ENCODE assay signal across 1 cellular context in genomic region chr2:28956415-28956826, GRCh38.
TF ChIP-seq lines count a peak whose summit lies in the region.

No MANE protein-coding gene starts in this region.

TF ChIP-seq in HepG2, 621 proteins besides CTCF, POLR2A, EP300 and RAD21 (continued from another document and continues in another):
- TF ChIP-seq, protein P1, sequence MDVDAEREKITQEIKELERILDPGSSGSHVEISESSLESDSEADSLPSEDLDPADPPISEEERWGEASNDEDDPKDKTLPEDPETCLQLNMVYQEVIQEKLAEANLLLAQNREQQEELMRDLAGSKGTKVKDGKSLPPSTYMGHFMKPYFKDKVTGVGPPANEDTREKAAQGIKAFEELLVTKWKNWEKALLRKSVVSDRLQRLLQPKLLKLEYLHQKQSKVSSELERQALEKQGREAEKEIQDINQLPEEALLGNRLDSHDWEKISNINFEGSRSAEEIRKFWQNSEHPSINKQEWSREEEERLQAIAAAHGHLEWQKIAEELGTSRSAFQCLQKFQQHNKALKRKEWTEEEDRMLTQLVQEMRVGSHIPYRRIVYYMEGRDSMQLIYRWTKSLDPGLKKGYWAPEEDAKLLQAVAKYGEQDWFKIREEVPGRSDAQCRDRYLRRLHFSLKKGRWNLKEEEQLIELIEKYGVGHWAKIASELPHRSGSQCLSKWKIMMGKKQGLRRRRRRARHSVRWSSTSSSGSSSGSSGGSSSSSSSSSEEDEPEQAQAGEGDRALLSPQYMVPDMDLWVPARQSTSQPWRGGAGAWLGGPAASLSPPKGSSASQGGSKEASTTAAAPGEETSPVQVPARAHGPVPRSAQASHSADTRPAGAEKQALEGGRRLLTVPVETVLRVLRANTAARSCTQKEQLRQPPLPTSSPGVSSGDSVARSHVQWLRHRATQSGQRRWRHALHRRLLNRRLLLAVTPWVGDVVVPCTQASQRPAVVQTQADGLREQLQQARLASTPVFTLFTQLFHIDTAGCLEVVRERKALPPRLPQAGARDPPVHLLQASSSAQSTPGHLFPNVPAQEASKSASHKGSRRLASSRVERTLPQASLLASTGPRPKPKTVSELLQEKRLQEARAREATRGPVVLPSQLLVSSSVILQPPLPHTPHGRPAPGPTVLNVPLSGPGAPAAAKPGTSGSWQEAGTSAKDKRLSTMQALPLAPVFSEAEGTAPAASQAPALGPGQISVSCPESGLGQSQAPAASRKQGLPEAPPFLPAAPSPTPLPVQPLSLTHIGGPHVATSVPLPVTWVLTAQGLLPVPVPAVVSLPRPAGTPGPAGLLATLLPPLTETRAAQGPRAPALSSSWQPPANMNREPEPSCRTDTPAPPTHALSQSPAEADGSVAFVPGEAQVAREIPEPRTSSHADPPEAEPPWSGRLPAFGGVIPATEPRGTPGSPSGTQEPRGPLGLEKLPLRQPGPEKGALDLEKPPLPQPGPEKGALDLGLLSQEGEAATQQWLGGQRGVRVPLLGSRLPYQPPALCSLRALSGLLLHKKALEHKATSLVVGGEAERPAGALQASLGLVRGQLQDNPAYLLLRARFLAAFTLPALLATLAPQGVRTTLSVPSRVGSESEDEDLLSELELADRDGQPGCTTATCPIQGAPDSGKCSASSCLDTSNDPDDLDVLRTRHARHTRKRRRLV (CRISPR knock-in tag; IDR thresholded peaks at IDR 0.05): no peak
- 0 out of 2 replicates have a peak, but pooled peaks have one; percentile 22 for TF ChIP-seq SPEN (CRISPR knock-in tag; IDR thresholded peaks at IDR 0.05; ENCODE audit: low read depth)
- TF ChIP-seq ZMYM4 (CRISPR knock-in tag; IDR thresholded peaks at IDR 0.05): peak; percentile 76
- TF ChIP-seq KLF11 (CRISPR knock-in tag; IDR thresholded peaks at IDR 0.05): no peak
- TF ChIP-seq, protein P2, sequence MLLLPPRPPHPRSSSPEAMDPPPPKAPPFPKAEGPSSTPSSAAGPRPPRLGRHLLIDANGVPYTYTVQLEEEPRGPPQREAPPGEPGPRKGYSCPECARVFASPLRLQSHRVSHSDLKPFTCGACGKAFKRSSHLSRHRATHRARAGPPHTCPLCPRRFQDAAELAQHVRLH (CRISPR knock-in tag; IDR thresholded peaks at IDR 0.05; ENCODE audit: borderline replicate concordance, low read depth): no peak
- TF ChIP-seq, protein P3, sequence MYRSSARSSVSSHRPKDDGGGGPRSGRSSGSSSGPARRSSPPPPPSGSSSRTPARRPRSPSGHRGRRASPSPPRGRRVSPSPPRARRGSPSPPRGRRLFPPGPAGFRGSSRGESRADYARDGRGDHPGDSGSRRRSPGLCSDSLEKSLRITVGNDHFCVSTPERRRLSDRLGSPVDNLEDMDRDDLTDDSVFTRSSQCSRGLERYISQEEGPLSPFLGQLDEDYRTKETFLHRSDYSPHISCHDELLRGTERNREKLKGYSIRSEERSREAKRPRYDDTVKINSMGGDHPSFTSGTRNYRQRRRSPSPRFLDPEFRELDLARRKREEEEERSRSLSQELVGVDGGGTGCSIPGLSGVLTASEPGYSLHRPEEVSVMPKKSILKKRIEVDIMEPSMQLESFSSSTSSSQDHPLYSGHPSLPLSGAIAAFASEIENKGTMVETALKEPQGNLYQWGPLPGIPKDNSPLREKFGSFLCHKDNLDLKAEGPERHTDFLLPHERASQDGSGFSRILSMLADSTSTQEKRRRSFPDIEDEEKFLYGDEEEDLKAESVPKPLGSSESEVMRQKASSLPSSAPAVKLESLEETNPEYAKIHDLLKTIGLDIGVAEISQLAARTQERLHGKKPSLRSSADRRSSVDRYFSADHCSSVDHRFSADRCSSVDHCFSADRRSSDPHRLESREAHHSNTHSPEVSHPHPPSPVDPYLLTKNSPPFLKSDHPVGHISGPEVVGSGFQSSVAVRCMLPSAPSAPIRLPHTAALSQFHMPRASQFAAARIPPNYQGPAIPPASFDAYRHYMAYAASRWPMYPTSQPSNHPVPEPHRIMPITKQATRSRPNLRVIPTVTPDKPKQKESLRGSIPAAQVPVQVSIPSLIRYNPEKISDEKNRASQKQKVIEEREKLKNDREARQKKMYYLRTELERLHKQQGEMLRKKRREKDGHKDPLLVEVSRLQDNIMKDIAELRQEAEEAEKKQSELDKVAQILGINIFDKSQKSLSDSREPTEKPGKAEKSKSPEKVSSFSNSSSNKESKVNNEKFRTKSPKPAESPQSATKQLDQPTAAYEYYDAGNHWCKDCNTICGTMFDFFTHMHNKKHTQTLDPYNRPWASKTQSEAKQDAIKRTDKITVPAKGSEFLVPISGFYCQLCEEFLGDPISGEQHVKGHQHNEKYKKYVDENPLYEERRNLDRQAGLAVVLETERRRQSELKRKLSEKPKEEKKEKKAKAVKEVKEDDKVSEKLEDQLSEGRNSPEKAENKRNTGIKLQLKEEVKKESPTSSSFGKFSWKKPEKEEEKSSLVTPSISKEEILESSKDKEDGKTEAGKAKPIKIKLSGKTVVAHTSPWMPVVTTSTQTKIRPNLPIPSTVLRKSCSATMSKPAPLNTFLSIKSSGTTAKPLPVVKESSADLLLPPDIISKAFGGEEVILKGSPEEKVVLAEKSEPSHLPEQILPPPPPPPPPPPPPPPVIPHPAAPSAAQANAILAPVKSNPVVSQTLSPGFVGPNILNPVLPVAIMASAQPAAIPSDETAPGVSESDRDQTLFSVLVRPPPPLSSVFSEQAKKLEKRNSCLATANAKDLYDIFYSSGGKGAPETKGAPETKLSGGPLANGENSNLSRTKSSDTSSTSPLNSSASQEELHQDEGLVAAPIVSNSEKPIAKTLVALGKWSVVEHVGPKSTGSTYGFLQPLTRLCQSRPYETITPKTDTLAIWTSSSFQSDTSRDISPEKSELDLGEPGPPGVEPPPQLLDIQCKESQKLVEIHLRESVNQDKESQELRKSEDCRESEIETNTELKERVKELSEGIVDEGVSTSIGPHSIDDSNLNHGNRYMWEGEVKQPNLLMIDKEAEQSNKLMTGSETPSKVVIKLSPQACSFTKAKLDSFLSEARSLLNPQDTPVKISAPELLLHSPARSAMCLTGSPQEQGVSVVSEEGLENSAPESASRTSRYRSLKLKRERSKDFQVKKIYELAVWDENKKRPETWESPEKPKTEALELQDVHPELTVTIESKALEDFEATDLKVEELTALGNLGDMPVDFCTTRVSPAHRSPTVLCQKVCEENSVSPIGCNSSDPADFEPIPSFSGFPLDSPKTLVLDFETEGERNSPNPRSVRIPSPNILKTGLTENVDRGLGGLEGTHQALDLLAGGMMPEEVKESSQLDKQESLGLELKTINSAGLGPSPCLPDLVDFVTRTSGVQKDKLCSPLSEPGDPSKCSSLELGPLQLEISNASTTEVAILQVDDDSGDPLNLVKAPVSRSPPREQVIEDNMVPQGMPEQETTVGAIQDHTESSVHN (CRISPR knock-in tag; IDR thresholded peaks at IDR 0.05): no peak; the same call in 1 of the 2 replicates
- TF ChIP-seq, protein P4, sequence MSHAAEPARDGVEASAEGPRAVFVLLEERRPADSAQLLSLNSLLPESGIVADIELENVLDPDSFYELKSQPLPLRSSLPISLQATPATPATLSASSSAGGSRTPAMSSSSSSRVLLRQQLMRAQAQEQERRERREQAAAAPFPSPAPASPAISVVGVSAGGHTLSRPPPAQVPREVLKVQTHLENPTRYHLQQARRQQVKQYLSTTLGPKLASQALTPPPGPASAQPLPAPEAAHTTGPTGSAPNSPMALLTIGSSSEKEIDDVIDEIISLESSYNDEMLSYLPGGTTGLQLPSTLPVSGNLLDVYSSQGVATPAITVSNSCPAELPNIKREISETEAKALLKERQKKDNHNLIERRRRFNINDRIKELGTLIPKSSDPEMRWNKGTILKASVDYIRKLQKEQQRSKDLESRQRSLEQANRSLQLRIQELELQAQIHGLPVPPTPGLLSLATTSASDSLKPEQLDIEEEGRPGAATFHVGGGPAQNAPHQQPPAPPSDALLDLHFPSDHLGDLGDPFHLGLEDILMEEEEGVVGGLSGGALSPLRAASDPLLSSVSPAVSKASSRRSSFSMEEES (CRISPR knock-in tag; IDR thresholded peaks at IDR 0.05): peak; percentile 79; the same call in 1 of the 2 replicates
- no peak for TF ChIP-seq ZNF407 (CRISPR knock-in tag; IDR thresholded peaks at IDR 0.05; ENCODE audit: not compliant biosample characterization)
- TF ChIP-seq ZNF574 (CRISPR knock-in tag; IDR thresholded peaks at IDR 0.05): no peak
- no peak for TF ChIP-seq PRMT3 (CRISPR knock-in tag; IDR thresholded peaks at IDR 0.05; ENCODE audit: borderline replicate concordance, low read depth)
- no peak for TF ChIP-seq DPF2 (CRISPR knock-in tag; IDR thresholded peaks at IDR 0.05; ENCODE audit: borderline replicate concordance, low read depth)
- 0 out of 2 replicates have a peak, but pooled peaks have one; percentile 61 for TF ChIP-seq ZFP90 (CRISPR knock-in tag; IDR thresholded peaks at IDR 0.05; ENCODE audit: borderline replicate concordance)
- no peak for TF ChIP-seq FIP1L1 (IDR thresholded peaks at IDR 0.05; ENCODE audit: borderline replicate concordance, insufficient read depth, low read depth, low read length)
- TF ChIP-seq, protein P5, sequence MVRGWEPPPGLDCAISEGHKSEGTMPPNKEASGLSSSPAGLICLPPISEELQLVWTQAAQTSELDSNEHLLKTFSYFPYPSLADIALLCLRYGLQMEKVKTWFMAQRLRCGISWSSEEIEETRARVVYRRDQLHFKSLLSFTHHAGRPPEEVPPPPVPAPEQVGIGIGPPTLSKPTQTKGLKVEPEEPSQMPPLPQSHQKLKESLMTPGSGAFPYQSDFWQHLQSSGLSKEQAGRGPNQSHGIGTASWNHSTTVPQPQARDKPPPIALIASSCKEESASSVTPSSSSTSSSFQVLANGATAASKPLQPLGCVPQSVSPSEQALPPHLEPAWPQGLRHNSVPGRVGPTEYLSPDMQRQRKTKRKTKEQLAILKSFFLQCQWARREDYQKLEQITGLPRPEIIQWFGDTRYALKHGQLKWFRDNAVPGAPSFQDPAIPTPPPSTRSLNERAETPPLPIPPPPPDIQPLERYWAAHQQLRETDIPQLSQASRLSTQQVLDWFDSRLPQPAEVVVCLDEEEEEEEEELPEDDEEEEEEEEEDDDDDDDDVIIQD (CRISPR knock-in tag; IDR thresholded peaks at IDR 0.05; ENCODE audit: low read depth): no peak
- no peak for TF ChIP-seq POLR2AphosphoS5 (IDR thresholded peaks at IDR 0.05; ENCODE audit: low read depth, low read length)
- TF ChIP-seq ZFP36L1 (CRISPR knock-in tag; IDR thresholded peaks at IDR 0.05): no peak
- no peak for TF ChIP-seq GTF3A (CRISPR knock-in tag; conservative IDR thresholded peaks at IDR 0.05)
- no peak for TF ChIP-seq ZNF557 (CRISPR knock-in tag; IDR thresholded peaks at IDR 0.05)
- no peak for TF ChIP-seq ZMYM3 (CRISPR knock-in tag; IDR thresholded peaks at IDR 0.05)
- TF ChIP-seq, protein P6, sequence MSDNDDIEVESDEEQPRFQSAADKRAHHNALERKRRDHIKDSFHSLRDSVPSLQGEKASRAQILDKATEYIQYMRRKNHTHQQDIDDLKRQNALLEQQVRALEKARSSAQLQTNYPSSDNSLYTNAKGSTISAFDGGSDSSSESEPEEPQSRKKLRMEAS (IDR thresholded peaks at IDR 0.05): peak; percentile 61
